12 cellular contexts compared by ENCODE assay signal in genomic region chr6:160221423-160221822, GRCh38. TPM values are rescaled to one million over a fixed set of nuclear protein-coding genes. Genes with fewer than 3 reads are reported as not detected.
DNase-seq lines count a peak whose midpoint lies in the region; ATAC-seq, FAIRE-seq and TF ChIP-seq lines count a peak whose summit lies in the region.
"Had no signal": no experiment of that assay in that cellular context is flagged by ENCODE, and none has a peak within 500 bp of the region (broad histone marks: within the 10 kb centered on the region; RNA-seq: fewer than 3 reads in every experiment).

No MANE protein-coding gene starts in this region.

- no peaks in the 10 kb centered on the region for H3K9me3 ChIP-seq in Karpas-422 (ENCODE audit: low read length)
- H3K9me3 ChIP-seq in gastrocnemius medialis, result no peaks in the 10 kb centered on the region
- H3K9me3 ChIP-seq in CD4-positive, alpha-beta memory T cell (ENCODE audit: control insufficient read depth in 1 of 2, low read length in 2 of 2), result no peaks in the 10 kb centered on the region

- DNase-seq in DMS 273 (lab: John Stamatoyannopoulos, UW; ENCODE audit: unreplicated experiment) (peak; percentile 27), DMS 273 treated with DMSO at 0.1 percent for 48 hours (lab: John Stamatoyannopoulos, UW) (no peak), Karpas-422 (peak; percentile 76), bronchial epithelial cell (ENCODE audit: low read depth) (peak; percentile 81), gastrocnemius medialis (no peak), dedifferentiated amniotic fluid mesenchymal stem cell (ENCODE audit: extremely low spot score) (no peak)
- DNase-seq in CD4-positive, alpha-beta memory T cell, result no peak
- DNase-seq: activated CD8-positive, alpha-beta memory T cell treated with anti-CD3 and anti-CD28 coated beads, Interleukin-2, amount 10 ng/mL, durations not matched to agents 7 days and 5 days; effector CD4-positive, alpha-beta T cell; nephron progenitor cell had no signal

- no peaks in the 10 kb centered on the region for H3K36me3 Mint-ChIP-seq in CD4-positive, alpha-beta memory T cell
- H3K36me3 Mint-ChIP-seq: activated CD8-positive, alpha-beta memory T cell treated with anti-CD3 and anti-CD28 coated beads, Interleukin-2, amount 10 ng/mL, durations not matched to agents 7 days and 5 days had no signal

- H3K4me1 ChIP-seq in Karpas-422 (ENCODE audit: low read length) (no peaks in the 10 kb centered on the region), gastrocnemius medialis (no peaks in the 10 kb centered on the region)
- no peaks in the 10 kb centered on the region for H3K4me1 ChIP-seq in CD4-positive, alpha-beta memory T cell (ENCODE audit: insufficient read depth, low read length)

- in situ Hi-C loops in gastrocnemius medialis (cut with MboI; ENCODE audit: low sequenced_read_pairs in 4 of 4), result no loop called here

- peak; percentile 93 for FAIRE-seq in bronchial epithelial cell (lab: Jason Lieb, UNC)
- FAIRE-seq: A204.1 had no signal

- TF ChIP-seq POLR2A in gastrocnemius medialis (IDR thresholded peaks at IDR 0.05), result no peak

- no peaks in the 10 kb centered on the region for H3K9me2 ChIP-seq in Karpas-422 (replicated peaks; ENCODE audit: insufficient read depth, low read length)

- TF ChIP-seq CTCF in bronchial epithelial cell (IDR thresholded peaks at IDR 0.05; ENCODE audit: insufficient read depth, low read length, severe bottlenecking), result peak; percentile 45
- peak in 4 of 5 experiments; percentile 12 to 28 (median 23) for TF ChIP-seq CTCF in gastrocnemius medialis (IDR thresholded peaks at IDR 0.05 in 4 of 5, conservative IDR thresholded peaks at IDR 0.05 in 1 of 5)

- H3K27me3 ChIP-seq in Karpas-422 (ENCODE audit: low read length) (peaks cover 4% of the 10 kb centered on the region; the same call in 1 of the 2 replicates), bronchial epithelial cell (ENCODE audit: control insufficient read depth, insufficient read depth, low read length) (no peaks in the 10 kb centered on the region), gastrocnemius medialis (peaks cover 0 to 6% (median 0%) of the 10 kb centered on the region in 3 donors)
- H3K27me3 ChIP-seq in CD4-positive, alpha-beta memory T cell (ENCODE audit: insufficient read depth, low read length), result peaks cover 3% of the 10 kb centered on the region

- CTCF ChIA-PET in CD4-positive, alpha-beta memory T cell (lab: Charles Lee; ENCODE audit: partially characterized antibody), result interaction anchor here (2.3 kb wide), 1 partner anchor 312 kb away, joined by 7 read pairs; no protein-coding TSS in a partner anchor

- H3K27ac ChIP-seq in Karpas-422 (ENCODE audit: low read length) (no peak overlapping the region), gastrocnemius medialis (no peak overlapping the region)
- no peak overlapping the region for H3K27ac ChIP-seq in CD4-positive, alpha-beta memory T cell (ENCODE audit: low read depth, low read length)

- H3K36me3 ChIP-seq in Karpas-422 (ENCODE audit: insufficient read depth, low read length), result no peaks in the 10 kb centered on the region
- H3K36me3 ChIP-seq in bronchial epithelial cell (ENCODE audit: control insufficient read depth, insufficient read depth, low read length), result no peaks in the 10 kb centered on the region
- H3K36me3 ChIP-seq in gastrocnemius medialis, result no peaks in the 10 kb centered on the region
- no peaks in the 10 kb centered on the region for H3K36me3 ChIP-seq in CD4-positive, alpha-beta memory T cell (ENCODE audit: insufficient read depth, low read length)

- peaks cover 0 to 2% (median 0%) of the 10 kb centered on the region in 4 donors for H3K4me1 Mint-ChIP-seq in CD4-positive, alpha-beta memory T cell
- H3K4me1 Mint-ChIP-seq: activated CD8-positive, alpha-beta memory T cell treated with anti-CD3 and anti-CD28 coated beads, Interleukin-2, amount 10 ng/mL, durations not matched to agents 7 days and 5 days; nephron progenitor cell had no signal

- no peak overlapping the region for H2AFZ ChIP-seq in Karpas-422 (ENCODE audit: low read length)

- H3K9me3 Mint-ChIP-seq in CD4-positive, alpha-beta memory T cell, result peaks cover 0 to 6% (median 2%) of the 10 kb centered on the region in 8 donors

- peak overlapping the region in 1 of 7 donors; percentile 12 for H3K27ac Mint-ChIP-seq in CD4-positive, alpha-beta memory T cell
- H3K27ac Mint-ChIP-seq: activated CD8-positive, alpha-beta memory T cell treated with anti-CD3 and anti-CD28 coated beads, Interleukin-2, amount 10 ng/mL, durations not matched to agents 7 days and 5 days; nephron progenitor cell had no signal

- no peaks in the 10 kb centered on the region for H3K79me2 ChIP-seq in Karpas-422 (ENCODE audit: low read length)

- POLR2A ChIA-PET in CD4-positive, alpha-beta memory T cell (lab: Charles Lee; ENCODE audit: partially characterized antibody), result no interaction called here

- H3K4me2 ChIP-seq in Karpas-422 (ENCODE audit: low read depth, low read length, poor library complexity, severe bottlenecking), result no peak overlapping the region

- no peak overlapping the region for H3K9ac ChIP-seq in Karpas-422 (ENCODE audit: low read length)

- intact Hi-C loops in gastrocnemius medialis (cut with DNase I; ENCODE audit: low total_unique reads), result loop anchor here (2.0 to 5.0 kb wide), 2 partner anchors 76 to 233 kb away; no protein-coding TSS in a partner anchor
- intact Hi-C loops in CD4-positive, alpha-beta memory T cell (cut with micrococcal nuclease), result no loop called here

- no peaks in the 10 kb centered on the region for H4K20me1 ChIP-seq in Karpas-422 (ENCODE audit: insufficient read depth, low read depth, low read length)

- H3K4me3 ChIP-seq in Karpas-422 (ENCODE audit: low read length) (no peak overlapping the region), bronchial epithelial cell (ENCODE audit: low read depth, low read length) (no peak overlapping the region), gastrocnemius medialis (no peak overlapping the region)
- H3K4me3 ChIP-seq in CD4-positive, alpha-beta memory T cell (ENCODE audit: low read length in 2 of 2), result no peak overlapping the region

- peaks cover 9 to 13% of the 10 kb centered on the region in 2 donors for H3K27me3 Mint-ChIP-seq in CD4-positive, alpha-beta memory T cell

- no peak overlapping the region for H3K4me3 Mint-ChIP-seq in CD4-positive, alpha-beta memory T cell
- H3K4me3 Mint-ChIP-seq: activated CD8-positive, alpha-beta memory T cell treated with anti-CD3 and anti-CD28 coated beads, Interleukin-2, amount 10 ng/mL, durations not matched to agents 7 days and 5 days; nephron progenitor cell had no signal

- ATAC-seq in gastrocnemius medialis (peak; percentile 47 to 74), GM19455 (IDR thresholded peaks at IDR 0.05; ENCODE audit: unreplicated experiment) (no peak)
- ATAC-seq: activated CD8-positive, alpha-beta memory T cell treated with anti-CD3 and anti-CD28 coated beads, Interleukin-2, amount 10 ng/mL, durations not matched to agents 7 days and 5 days had no signal

RNA-seq across cellular contexts. Expression of gene SLC22A2, which starts 37.2 kb away (rescaled TPM):
- not detected in 2 replicates for total RNA-seq in Karpas-422 (2014; rRNA removed; shearing (Covaris generic); ENCODE audit: low replicate concordance)
- total RNA-seq in bronchial epithelial cell (not detected in 2 replicates), gastrocnemius medialis (not detected)
- total RNA-seq in CD4-positive, alpha-beta memory T cell, result not detected
- polyA plus RNA-seq in CD4-positive, alpha-beta memory T cell, result not detected
- total RNA-seq: activated CD8-positive, alpha-beta memory T cell treated with anti-CD3 and anti-CD28 coated beads, Interleukin-2, amount 10 ng/mL, durations not matched to agents 7 days and 5 days had no signal

Comparison
In these comparisons a context has a peak if more than half of its experiments do, and no peak if none do; other contexts are left out.
1. DNase-seq: peak in DMS 273 (single experiment), Karpas-422 (single experiment) and bronchial epithelial cell (single experiment); none in DMS 273 treated with DMSO at 0.1 percent for 48 hours (single experiment), gastrocnemius medialis (0 of 2), CD4-positive, alpha-beta memory T cell (0 of 5) and dedifferentiated amniotic fluid mesenchymal stem cell (single experiment).